1 cellular context compared by ENCODE assay signal in the genomic region with DNA sequence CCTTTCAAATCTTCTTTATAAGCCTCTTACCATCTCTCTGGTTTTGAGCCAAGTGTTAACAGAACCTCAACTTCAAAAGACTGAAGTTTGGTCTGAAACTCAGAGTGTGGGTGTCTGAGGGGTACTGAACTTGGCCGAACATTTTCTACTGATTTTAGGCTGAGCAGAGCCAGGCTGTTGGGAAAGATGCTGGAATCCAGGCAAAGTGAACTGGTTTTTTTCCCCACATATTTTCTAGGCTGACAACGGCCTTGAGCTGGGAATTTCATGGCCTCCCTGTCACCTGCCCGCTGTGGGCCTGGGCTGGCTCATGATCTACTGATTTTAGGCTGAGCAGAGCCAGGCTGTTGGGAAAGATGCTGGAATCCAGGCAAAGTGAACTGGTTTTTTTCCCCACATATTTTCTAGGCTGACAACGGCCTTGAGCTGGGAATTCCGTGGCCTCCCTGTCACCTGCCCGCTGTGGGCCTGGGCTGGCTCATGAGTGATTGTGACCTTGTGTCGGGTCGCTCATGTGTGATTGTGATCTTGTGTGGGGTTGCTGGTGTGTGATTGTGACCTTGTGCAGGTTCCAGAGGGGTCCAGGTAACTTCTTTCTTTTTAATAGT.
TF ChIP-seq lines count a peak whose summit lies in the region.
"Not testable (repeated sequence)": the region's sequence is repeated elsewhere in the genome, so short reads cannot be mapped to it uniquely, and the experiment has no call there.

No MANE protein-coding gene starts in this region.

TF ChIP-seq in HepG2, 621 proteins besides CTCF, POLR2A, EP300 and RAD21 (continued from another document and continues in another):
- TF ChIP-seq, protein P1, sequence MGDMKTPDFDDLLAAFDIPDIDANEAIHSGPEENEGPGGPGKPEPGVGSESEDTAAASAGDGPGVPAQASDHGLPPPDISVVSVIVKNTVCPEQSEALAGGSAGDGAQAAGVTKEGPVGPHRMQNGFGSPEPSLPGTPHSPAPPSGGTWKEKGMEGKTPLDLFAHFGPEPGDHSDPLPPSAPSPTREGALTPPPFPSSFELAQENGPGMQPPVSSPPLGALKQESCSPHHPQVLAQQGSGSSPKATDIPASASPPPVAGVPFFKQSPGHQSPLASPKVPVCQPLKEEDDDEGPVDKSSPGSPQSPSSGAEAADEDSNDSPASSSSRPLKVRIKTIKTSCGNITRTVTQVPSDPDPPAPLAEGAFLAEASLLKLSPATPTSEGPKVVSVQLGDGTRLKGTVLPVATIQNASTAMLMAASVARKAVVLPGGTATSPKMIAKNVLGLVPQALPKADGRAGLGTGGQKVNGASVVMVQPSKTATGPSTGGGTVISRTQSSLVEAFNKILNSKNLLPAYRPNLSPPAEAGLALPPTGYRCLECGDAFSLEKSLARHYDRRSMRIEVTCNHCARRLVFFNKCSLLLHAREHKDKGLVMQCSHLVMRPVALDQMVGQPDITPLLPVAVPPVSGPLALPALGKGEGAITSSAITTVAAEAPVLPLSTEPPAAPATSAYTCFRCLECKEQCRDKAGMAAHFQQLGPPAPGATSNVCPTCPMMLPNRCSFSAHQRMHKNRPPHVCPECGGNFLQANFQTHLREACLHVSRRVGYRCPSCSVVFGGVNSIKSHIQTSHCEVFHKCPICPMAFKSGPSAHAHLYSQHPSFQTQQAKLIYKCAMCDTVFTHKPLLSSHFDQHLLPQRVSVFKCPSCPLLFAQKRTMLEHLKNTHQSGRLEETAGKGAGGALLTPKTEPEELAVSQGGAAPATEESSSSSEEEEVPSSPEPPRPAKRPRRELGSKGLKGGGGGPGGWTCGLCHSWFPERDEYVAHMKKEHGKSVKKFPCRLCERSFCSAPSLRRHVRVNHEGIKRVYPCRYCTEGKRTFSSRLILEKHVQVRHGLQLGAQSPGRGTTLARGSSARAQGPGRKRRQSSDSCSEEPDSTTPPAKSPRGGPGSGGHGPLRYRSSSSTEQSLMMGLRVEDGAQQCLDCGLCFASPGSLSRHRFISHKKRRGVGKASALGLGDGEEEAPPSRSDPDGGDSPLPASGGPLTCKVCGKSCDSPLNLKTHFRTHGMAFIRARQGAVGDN (CRISPR knock-in tag; IDR thresholded peaks at IDR 0.05), result peak; percentile 45
- TF ChIP-seq, protein P2, sequence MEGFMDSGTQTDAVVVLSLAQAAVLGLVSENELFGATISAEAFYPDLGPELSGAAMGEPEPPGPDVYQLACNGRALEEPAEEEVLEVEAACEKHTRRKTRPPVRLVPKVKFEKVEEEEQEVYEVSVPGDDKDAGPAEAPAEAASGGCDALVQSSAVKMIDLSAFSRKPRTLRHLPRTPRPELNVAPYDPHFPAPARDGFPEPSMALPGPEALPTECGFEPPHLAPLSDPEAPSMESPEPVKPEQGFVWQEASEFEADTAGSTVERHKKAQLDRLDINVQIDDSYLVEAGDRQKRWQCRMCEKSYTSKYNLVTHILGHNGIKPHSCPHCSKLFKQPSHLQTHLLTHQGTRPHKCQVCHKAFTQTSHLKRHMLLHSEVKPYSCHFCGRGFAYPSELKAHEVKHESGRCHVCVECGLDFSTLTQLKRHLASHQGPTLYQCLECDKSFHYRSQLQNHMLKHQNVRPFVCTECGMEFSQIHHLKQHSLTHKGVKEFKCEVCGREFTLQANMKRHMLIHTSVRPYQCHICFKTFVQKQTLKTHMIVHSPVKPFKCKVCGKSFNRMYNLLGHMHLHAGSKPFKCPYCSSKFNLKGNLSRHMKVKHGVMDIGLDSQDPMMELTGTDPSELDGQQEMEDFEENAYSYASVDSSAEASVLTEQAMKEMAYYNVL (CRISPR knock-in tag; IDR thresholded peaks at IDR 0.05; ENCODE audit: borderline replicate concordance), result 0 out of 2 replicates have a peak, but pooled peaks have one; percentile 45
- peak; percentile 26; the same call in 1 of the 2 replicates for TF ChIP-seq TCF7 (IDR thresholded peaks at IDR 0.05; ENCODE audit: low read depth)
- peak; percentile 55; the same call in 1 of the 2 replicates for TF ChIP-seq ZNF331 (CRISPR knock-in tag; IDR thresholded peaks at IDR 0.05)
- TF ChIP-seq SOX13 (IDR thresholded peaks at IDR 0.05), result not testable (repeated sequence)
- TF ChIP-seq SOX13 (CRISPR knock-in tag; conservative IDR thresholded peaks at IDR 0.05 in 1 of 2, IDR thresholded peaks at IDR 0.05 in 1 of 2), result 0 out of 4 replicates have a peak, but pooled peaks of 1 of the 2 experiments have one; percentile 12
- TF ChIP-seq BHLHE40 (IDR thresholded peaks at IDR 0.05; ENCODE audit: low read length), result peak; percentile 46; the same call in 1 of the 2 replicates
- TF ChIP-seq, protein P3, sequence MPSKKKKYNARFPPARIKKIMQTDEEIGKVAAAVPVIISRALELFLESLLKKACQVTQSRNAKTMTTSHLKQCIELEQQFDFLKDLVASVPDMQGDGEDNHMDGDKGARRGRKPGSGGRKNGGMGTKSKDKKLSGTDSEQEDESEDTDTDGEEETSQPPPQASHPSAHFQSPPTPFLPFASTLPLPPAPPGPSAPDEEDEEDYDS (CRISPR knock-in tag; IDR thresholded peaks at IDR 0.05), result peak; percentile 13; the same call in 1 of the 2 replicates
- TF ChIP-seq ZNF350 (CRISPR knock-in tag; IDR thresholded peaks at IDR 0.05; ENCODE audit: borderline replicate concordance, low read depth), result peak; percentile 68; the same call in 1 of the 2 replicates
- peak; percentile 22; the same call in 1 of the 2 replicates for TF ChIP-seq ZNF24 (IDR thresholded peaks at IDR 0.05)
- TF ChIP-seq, protein P4, sequence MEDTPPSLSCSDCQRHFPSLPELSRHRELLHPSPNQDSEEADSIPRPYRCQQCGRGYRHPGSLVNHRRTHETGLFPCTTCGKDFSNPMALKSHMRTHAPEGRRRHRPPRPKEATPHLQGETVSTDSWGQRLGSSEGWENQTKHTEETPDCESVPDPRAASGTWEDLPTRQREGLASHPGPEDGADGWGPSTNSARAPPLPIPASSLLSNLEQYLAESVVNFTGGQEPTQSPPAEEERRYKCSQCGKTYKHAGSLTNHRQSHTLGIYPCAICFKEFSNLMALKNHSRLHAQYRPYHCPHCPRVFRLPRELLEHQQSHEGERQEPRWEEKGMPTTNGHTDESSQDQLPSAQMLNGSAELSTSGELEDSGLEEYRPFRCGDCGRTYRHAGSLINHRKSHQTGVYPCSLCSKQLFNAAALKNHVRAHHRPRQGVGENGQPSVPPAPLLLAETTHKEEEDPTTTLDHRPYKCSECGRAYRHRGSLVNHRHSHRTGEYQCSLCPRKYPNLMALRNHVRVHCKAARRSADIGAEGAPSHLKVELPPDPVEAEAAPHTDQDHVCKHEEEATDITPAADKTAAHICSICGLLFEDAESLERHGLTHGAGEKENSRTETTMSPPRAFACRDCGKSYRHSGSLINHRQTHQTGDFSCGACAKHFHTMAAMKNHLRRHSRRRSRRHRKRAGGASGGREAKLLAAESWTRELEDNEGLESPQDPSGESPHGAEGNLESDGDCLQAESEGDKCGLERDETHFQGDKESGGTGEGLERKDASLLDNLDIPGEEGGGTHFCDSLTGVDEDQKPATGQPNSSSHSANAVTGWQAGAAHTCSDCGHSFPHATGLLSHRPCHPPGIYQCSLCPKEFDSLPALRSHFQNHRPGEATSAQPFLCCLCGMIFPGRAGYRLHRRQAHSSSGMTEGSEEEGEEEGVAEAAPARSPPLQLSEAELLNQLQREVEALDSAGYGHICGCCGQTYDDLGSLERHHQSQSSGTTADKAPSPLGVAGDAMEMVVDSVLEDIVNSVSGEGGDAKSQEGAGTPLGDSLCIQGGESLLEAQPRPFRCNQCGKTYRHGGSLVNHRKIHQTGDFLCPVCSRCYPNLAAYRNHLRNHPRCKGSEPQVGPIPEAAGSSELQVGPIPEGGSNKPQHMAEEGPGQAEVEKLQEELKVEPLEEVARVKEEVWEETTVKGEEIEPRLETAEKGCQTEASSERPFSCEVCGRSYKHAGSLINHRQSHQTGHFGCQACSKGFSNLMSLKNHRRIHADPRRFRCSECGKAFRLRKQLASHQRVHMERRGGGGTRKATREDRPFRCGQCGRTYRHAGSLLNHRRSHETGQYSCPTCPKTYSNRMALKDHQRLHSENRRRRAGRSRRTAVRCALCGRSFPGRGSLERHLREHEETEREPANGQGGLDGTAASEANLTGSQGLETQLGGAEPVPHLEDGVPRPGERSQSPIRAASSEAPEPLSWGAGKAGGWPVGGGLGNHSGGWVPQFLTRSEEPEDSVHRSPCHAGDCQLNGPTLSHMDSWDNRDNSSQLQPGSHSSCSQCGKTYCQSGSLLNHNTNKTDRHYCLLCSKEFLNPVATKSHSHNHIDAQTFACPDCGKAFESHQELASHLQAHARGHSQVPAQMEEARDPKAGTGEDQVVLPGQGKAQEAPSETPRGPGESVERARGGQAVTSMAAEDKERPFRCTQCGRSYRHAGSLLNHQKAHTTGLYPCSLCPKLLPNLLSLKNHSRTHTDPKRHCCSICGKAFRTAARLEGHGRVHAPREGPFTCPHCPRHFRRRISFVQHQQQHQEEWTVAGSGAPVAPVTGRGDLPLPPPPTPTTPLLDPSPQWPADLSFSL (CRISPR knock-in tag; IDR thresholded peaks at IDR 0.05), result peak; percentile 93
- TF ChIP-seq HIVEP1 (CRISPR knock-in tag; IDR thresholded peaks at IDR 0.05), result peak; percentile 52; the same call in 1 of the 2 replicates
- 0 out of 2 replicates have a peak, but pooled peaks have one; percentile 31 for TF ChIP-seq NCOA2 (CRISPR knock-in tag; IDR thresholded peaks at IDR 0.05)
- TF ChIP-seq, protein P5, sequence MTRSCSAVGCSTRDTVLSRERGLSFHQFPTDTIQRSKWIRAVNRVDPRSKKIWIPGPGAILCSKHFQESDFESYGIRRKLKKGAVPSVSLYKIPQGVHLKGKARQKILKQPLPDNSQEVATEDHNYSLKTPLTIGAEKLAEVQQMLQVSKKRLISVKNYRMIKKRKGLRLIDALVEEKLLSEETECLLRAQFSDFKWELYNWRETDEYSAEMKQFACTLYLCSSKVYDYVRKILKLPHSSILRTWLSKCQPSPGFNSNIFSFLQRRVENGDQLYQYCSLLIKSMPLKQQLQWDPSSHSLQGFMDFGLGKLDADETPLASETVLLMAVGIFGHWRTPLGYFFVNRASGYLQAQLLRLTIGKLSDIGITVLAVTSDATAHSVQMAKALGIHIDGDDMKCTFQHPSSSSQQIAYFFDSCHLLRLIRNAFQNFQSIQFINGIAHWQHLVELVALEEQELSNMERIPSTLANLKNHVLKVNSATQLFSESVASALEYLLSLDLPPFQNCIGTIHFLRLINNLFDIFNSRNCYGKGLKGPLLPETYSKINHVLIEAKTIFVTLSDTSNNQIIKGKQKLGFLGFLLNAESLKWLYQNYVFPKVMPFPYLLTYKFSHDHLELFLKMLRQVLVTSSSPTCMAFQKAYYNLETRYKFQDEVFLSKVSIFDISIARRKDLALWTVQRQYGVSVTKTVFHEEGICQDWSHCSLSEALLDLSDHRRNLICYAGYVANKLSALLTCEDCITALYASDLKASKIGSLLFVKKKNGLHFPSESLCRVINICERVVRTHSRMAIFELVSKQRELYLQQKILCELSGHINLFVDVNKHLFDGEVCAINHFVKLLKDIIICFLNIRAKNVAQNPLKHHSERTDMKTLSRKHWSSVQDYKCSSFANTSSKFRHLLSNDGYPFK (CRISPR knock-in tag; IDR thresholded peaks at IDR 0.05; ENCODE audit: borderline replicate concordance), result 0 out of 2 replicates have a peak, but pooled peaks have one; percentile 22
- peak; percentile 33; the same call in 1 of the 2 replicates for TF ChIP-seq FOSL2 (CRISPR knock-in tag; IDR thresholded peaks at IDR 0.05)
- TF ChIP-seq, protein P6, sequence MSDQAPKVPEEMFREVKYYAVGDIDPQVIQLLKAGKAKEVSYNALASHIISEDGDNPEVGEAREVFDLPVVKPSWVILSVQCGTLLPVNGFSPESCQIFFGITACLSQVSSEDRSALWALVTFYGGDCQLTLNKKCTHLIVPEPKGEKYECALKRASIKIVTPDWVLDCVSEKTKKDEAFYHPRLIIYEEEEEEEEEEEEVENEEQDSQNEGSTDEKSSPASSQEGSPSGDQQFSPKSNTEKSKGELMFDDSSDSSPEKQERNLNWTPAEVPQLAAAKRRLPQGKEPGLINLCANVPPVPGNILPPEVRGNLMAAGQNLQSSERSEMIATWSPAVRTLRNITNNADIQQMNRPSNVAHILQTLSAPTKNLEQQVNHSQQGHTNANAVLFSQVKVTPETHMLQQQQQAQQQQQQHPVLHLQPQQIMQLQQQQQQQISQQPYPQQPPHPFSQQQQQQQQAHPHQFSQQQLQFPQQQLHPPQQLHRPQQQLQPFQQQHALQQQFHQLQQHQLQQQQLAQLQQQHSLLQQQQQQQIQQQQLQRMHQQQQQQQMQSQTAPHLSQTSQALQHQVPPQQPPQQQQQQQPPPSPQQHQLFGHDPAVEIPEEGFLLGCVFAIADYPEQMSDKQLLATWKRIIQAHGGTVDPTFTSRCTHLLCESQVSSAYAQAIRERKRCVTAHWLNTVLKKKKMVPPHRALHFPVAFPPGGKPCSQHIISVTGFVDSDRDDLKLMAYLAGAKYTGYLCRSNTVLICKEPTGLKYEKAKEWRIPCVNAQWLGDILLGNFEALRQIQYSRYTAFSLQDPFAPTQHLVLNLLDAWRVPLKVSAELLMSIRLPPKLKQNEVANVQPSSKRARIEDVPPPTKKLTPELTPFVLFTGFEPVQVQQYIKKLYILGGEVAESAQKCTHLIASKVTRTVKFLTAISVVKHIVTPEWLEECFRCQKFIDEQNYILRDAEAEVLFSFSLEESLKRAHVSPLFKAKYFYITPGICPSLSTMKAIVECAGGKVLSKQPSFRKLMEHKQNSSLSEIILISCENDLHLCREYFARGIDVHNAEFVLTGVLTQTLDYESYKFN (CRISPR knock-in tag; conservative IDR thresholded peaks at IDR 0.05), result peak; percentile 41
- TF ChIP-seq, protein P7, sequence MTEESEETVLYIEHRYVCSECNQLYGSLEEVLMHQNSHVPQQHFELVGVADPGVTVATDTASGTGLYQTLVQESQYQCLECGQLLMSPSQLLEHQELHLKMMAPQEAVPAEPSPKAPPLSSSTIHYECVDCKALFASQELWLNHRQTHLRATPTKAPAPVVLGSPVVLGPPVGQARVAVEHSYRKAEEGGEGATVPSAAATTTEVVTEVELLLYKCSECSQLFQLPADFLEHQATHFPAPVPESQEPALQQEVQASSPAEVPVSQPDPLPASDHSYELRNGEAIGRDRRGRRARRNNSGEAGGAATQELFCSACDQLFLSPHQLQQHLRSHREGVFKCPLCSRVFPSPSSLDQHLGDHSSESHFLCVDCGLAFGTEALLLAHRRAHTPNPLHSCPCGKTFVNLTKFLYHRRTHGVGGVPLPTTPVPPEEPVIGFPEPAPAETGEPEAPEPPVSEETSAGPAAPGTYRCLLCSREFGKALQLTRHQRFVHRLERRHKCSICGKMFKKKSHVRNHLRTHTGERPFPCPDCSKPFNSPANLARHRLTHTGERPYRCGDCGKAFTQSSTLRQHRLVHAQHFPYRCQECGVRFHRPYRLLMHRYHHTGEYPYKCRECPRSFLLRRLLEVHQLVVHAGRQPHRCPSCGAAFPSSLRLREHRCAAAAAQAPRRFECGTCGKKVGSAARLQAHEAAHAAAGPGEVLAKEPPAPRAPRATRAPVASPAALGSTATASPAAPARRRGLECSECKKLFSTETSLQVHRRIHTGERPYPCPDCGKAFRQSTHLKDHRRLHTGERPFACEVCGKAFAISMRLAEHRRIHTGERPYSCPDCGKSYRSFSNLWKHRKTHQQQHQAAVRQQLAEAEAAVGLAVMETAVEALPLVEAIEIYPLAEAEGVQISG (CRISPR knock-in tag; IDR thresholded peaks at IDR 0.05), result 0 out of 2 replicates have a peak, but pooled peaks have one; percentile 38
